Comparison of ENCODE assay signal across 8 cellular contexts in the genomic region with DNA sequence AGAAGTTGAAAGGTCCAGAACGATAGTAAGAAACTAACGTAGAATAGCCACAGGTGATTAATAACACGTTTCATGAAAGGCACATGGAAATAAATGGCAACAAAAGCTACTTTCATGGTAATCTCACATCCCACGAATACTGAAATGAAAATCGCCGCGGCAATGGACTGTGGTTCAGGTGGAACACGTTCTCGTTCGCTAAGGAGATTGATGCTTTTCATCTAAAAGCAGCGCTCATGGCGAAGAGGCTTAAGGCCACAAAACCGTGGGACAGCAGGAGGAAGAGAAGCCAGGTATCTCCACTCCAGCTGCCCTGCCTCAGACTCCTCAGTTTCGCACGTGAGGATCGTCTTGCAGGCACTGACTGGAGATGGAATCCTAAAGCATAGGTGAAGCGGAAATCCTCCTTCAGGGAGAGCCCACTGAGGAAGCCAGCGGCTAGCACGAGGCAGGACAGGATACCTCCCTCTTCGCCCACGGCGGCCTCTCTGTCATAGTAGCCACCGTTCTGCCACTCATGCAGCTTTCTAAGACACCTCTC. TPM values are rescaled to one million over a fixed set of nuclear protein-coding genes. Genes with fewer than 3 reads are reported as not detected.
A peak's percentile ranks its signal among the peaks of the same experiment; 100 is the strongest.
DNase-seq lines count a peak whose midpoint lies in the region; ATAC-seq and TF ChIP-seq lines count a peak whose summit lies in the region.

No MANE protein-coding gene starts in this region.

- H2BK15ac ChIP-seq in neuronal stem cell (ENCODE audit: low read length), result peak overlapping the region; percentile 65

- H4K8ac ChIP-seq in neuronal stem cell (ENCODE audit: low read depth, low read length), result peak overlapping the region; percentile 48

- peaks cover 18 to 38% (median 31%) of the 10 kb centered on the region in 11 experiments; a peak in 21 of 22 replicates for H3K9me3 ChIP-seq in BLaER1 treated with 17β-estradiol and CSF1 and Interleukin-3, amounts not matched to agents 10 nM and 100 nM (replicated peaks in 1 of 11)
- H3K9me3 ChIP-seq in esophagus (ENCODE audit: control insufficient read depth in 2 of 2, insufficient read depth in 1 of 2, low read depth in 1 of 2, low read length in 1 of 2) (no peaks in the 10 kb centered on the region), neuronal stem cell (replicated peaks in 1 of 2; ENCODE audit: control insufficient read depth in 2 of 2, insufficient read depth in 1 of 2, low read depth in 1 of 2, low read length in 2 of 2) (no peaks in the 10 kb centered on the region)

- H3K23ac ChIP-seq in neuronal stem cell (ENCODE audit: low read depth, low read length, poor library complexity), result peak overlapping the region; percentile 96

- H3K18ac ChIP-seq in neuronal stem cell (ENCODE audit: low read length), result peak overlapping the region; percentile 95

- peaks cover 0 to 36% (median 24%) of the 10 kb centered on the region in 11 experiments; a peak in 14 of 22 replicates for H4K20me1 ChIP-seq in BLaER1 treated with 17β-estradiol and CSF1 and Interleukin-3, amounts not matched to agents 10 nM and 100 nM

- H3K27me3 ChIP-seq in BLaER1 treated with 17β-estradiol and CSF1 and Interleukin-3, amounts not matched to agents 10 nM and 100 nM, result peaks cover 0 to 16% (median 4%) of the 10 kb centered on the region in 11 experiments; a peak in 4 of 22 replicates
- no peaks in the 10 kb centered on the region for H3K27me3 ChIP-seq in esophagus (ENCODE audit: control insufficient read depth in 1 of 2, insufficient read depth in 2 of 2, low read length in 2 of 2)
- H3K27me3 ChIP-seq in neuronal stem cell (ENCODE audit: control insufficient read depth in 3 of 3, insufficient read depth in 3 of 3, low read depth in 1 of 3, low read length in 3 of 3), result no peaks in the 10 kb centered on the region

- peak overlapping the region; percentile 93 for H2AFZ ChIP-seq in neuronal stem cell (ENCODE audit: low read length)

- no peak overlapping the region for H3K14ac ChIP-seq in neuronal stem cell (ENCODE audit: low read length)

- peak overlapping the region; percentile 33 to 79 (median 76) for H3K27ac ChIP-seq in BLaER1 treated with 17β-estradiol and CSF1 and Interleukin-3, amounts not matched to agents 10 nM and 100 nM
- H3K27ac ChIP-seq in esophagus (ENCODE audit: low read depth in 2 of 2, low read length in 1 of 2), result peak overlapping the region; percentile 89 to 97
- peak overlapping the region; percentile 98 for H3K27ac ChIP-seq in neuronal stem cell (replicated peaks; ENCODE audit: low read length)

- peak overlapping the region; percentile 54 to 87 (median 70) for H3K4me2 ChIP-seq in BLaER1 treated with 17β-estradiol and CSF1 and Interleukin-3, amounts not matched to agents 10 nM and 100 nM
- peak overlapping the region; percentile 94 for H3K4me2 ChIP-seq in neuronal stem cell (ENCODE audit: insufficient read depth, low read length, poor library complexity, severe bottlenecking)

- peaks cover 7% of the 10 kb centered on the region for H3K79me1 ChIP-seq in neuronal stem cell (ENCODE audit: low read depth, low read length)

- H3K4me1 ChIP-seq in BLaER1 treated with 17β-estradiol and CSF1 and Interleukin-3, amounts not matched to agents 10 nM and 100 nM, result peaks cover 0 to 15% (median 6%) of the 10 kb centered on the region in 10 experiments; a peak in 7 of 20 replicates
- no peaks in the 10 kb centered on the region for H3K4me1 ChIP-seq in esophagus (ENCODE audit: control insufficient read depth in 2 of 2, insufficient read depth in 2 of 2, low read length in 1 of 2)
- peaks cover 3 to 6% of the 10 kb centered on the region in 2 donors for H3K4me1 ChIP-seq in neuronal stem cell (ENCODE audit: control insufficient read depth in 2 of 2, insufficient read depth in 1 of 2, low read depth in 1 of 2, low read length in 2 of 2)

- H4K91ac ChIP-seq in neuronal stem cell (ENCODE audit: low read depth, low read length, poor library complexity), result peak overlapping the region; percentile 53

- peak overlapping the region; percentile 72 to 85 (median 79) for H3K9ac ChIP-seq in BLaER1 treated with 17β-estradiol and CSF1 and Interleukin-3, amounts not matched to agents 10 nM and 100 nM
- peak overlapping the region; percentile 87 for H3K9ac ChIP-seq in neuronal stem cell (ENCODE audit: low read depth, low read length, poor library complexity)

- H3K4ac ChIP-seq in neuronal stem cell (ENCODE audit: low read length), result no peak overlapping the region

- H2BK5ac ChIP-seq in neuronal stem cell (ENCODE audit: low read length), result peak overlapping the region; percentile 17

- no peaks in the 10 kb centered on the region for H3K36me3 ChIP-seq in BLaER1 treated with 17β-estradiol and CSF1 and Interleukin-3, amounts not matched to agents 10 nM and 100 nM
- H3K36me3 ChIP-seq in esophagus (ENCODE audit: control insufficient read depth in 2 of 2, insufficient read depth in 2 of 2, low read length in 1 of 2) (no peaks in the 10 kb centered on the region), neuronal stem cell (replicated peaks in 1 of 2; ENCODE audit: control insufficient read depth in 2 of 2, insufficient read depth in 2 of 2, low read length in 2 of 2) (no peaks in the 10 kb centered on the region)

- ATAC-seq in GM19035 (IDR thresholded peaks at IDR 0.05; ENCODE audit: unreplicated experiment) (peak; percentile 23), HG03432 (IDR thresholded peaks at IDR 0.05; ENCODE audit: unreplicated experiment) (peak; percentile 23), SK-N-SH treated with all-trans-retinoic acid at 6 μM for 48 hours (peak; percentile 45)

- H2BK12ac ChIP-seq in neuronal stem cell (ENCODE audit: low read length), result no peak overlapping the region

- DNase-seq in neuronal stem cell (ENCODE audit: low spot score) (no peak), SW480 (ENCODE audit: low spot score) (no peak), GDM1 (lab: John Stamatoyannopoulos, UW) (no peak)

- H2BK120ac ChIP-seq in neuronal stem cell (ENCODE audit: low read depth, low read length), result peak overlapping the region; percentile 2

- peak overlapping the region; percentile 73 to 84 (median 80) for H3K4me3 ChIP-seq in BLaER1 treated with 17β-estradiol and CSF1 and Interleukin-3, amounts not matched to agents 10 nM and 100 nM
- peak overlapping the region; percentile 83 to 99 for H3K4me3 ChIP-seq in esophagus (ENCODE audit: low read depth in 1 of 2, low read length in 2 of 2)
- peak overlapping the region; percentile 85 to 100 for H3K4me3 ChIP-seq in neuronal stem cell (ENCODE audit: low read length in 2 of 2)

- H2AK5ac ChIP-seq in neuronal stem cell (ENCODE audit: low read depth, low read length), result no peak overlapping the region

- WGBS in esophagus, 2 donors, result 1% methylated on average over 23 of the region's 23 CpGs
- no CpG with 5 or more reads among the region's 23 CpGs for WGBS in neuronal stem cell (ENCODE audit: extremely low coverage in 2 of 2, insufficient read length in 2 of 2, insufficient replicate concordance in 1 of 2), 2 donors

TF ChIP-seq in SK-N-SH treated with all-trans-retinoic acid at 6 μM for 48 hours, 23 proteins besides CTCF, POLR2A, EP300 and RAD21 (continues in another document):
- no peak for TF ChIP-seq CSRNP3 (CRISPR knock-in tag; IDR thresholded peaks at IDR 0.05)
- TF ChIP-seq ZC3H10 (CRISPR knock-in tag; IDR thresholded peaks at IDR 0.05), result no peak
- TF ChIP-seq PPARA (CRISPR knock-in tag; IDR thresholded peaks at IDR 0.05; ENCODE audit: borderline replicate concordance), result no peak
- TF ChIP-seq ZNF8 (CRISPR knock-in tag; IDR thresholded peaks at IDR 0.05), result no peak
- TF ChIP-seq ESRRG (CRISPR knock-in tag; IDR thresholded peaks at IDR 0.05), result no peak
- TF ChIP-seq POU6F1 (CRISPR knock-in tag; IDR thresholded peaks at IDR 0.05; ENCODE audit: borderline replicate concordance, low read depth), result no peak
- no peak for TF ChIP-seq TOX (CRISPR knock-in tag; IDR thresholded peaks at IDR 0.05; ENCODE audit: borderline replicate concordance)
- no peak for TF ChIP-seq RARB (CRISPR knock-in tag; IDR thresholded peaks at IDR 0.05)
- TF ChIP-seq BACH2 (CRISPR knock-in tag; IDR thresholded peaks at IDR 0.05; ENCODE audit: borderline replicate concordance), result no peak

RNA-seq across cellular contexts. Expression of gene GPHN, which starts 0.7 kb away (rescaled TPM):
- 10 to 100 TPM in 1 of 2 donors, 1 to 10 TPM in 1; 9.8 to 19.8 TPM for polyA plus RNA-seq in esophagus
- polyA plus RNA-seq in neuronal stem cell (2013, experiment 1 of 2), result 21.1 TPM
- 20.2 TPM for polyA plus RNA-seq in neuronal stem cell (2013, experiment 2 of 2)

RNA-seq across cellular contexts. Expression of gene CCDC196, which starts 21.1 kb away (rescaled TPM):
- not detected for polyA plus RNA-seq in esophagus
- polyA plus RNA-seq in neuronal stem cell (2013, experiment 1 of 2), result not detected
- not detected for polyA plus RNA-seq in neuronal stem cell (2013, experiment 2 of 2)
